ENCODE assay signal across 37 cellular contexts in genomic region chr12:105271364-105271763, GRCh38.
"Had no signal": no experiment of that assay in that cellular context is flagged by ENCODE, and none has a peak within 500 bp of the region (broad histone marks: within the 10 kb centered on the region; RNA-seq: fewer than 3 reads in every experiment).

No MANE protein-coding gene starts in this region.

- H3K36me3 Mint-ChIP-seq: activated CD4-positive, alpha-beta memory T cell treated with anti-CD3 and anti-CD28 coated beads for 36 hours; activated naive CD4-positive, alpha-beta T cell treated with anti-CD3 and anti-CD28 coated beads, Interleukin-2, amount 50 U/mL, for 24 hours; activated naive CD8-positive, alpha-beta T cell treated with anti-CD3 and anti-CD28 coated beads for 36 hours; brain had no signal

- H3K27me3 Mint-ChIP-seq: activated CD4-positive, alpha-beta memory T cell treated with anti-CD3 and anti-CD28 coated beads for 36 hours; activated naive CD4-positive, alpha-beta T cell treated with anti-CD3 and anti-CD28 coated beads, Interleukin-2, amount 50 U/mL, for 24 hours; activated naive CD8-positive, alpha-beta T cell treated with anti-CD3 and anti-CD28 coated beads for 36 hours; brain; dendritic cell treated with granulocyte-macrophage colony-stimulating factor and Interleukin-4, amounts not matched to agents 40 ng/mL and 50 ng/mL, for 4 days had no signal

- DNase-seq: activated B cell treated with CpG ODN at 0.5 μM for 24 hours; activated CD4-positive, alpha-beta memory T cell treated with anti-CD3 and anti-CD28 coated beads for 36 hours; activated CD4-positive, alpha-beta T cell treated with anti-CD3 and anti-CD28 coated beads for 48 hours; activated CD8-positive, alpha-beta memory T cell treated with anti-CD3 and anti-CD28 coated beads, Interleukin-2, amount 10 ng/mL, durations not matched to agents 7 days and 5 days; activated CD8-positive, alpha-beta memory T cell treated with anti-CD3 and anti-CD28 coated beads, Interleukin-2, amount 50 U/mL, for 4 hours; activated CD8-positive, alpha-beta T cell treated with anti-CD3 and anti-CD28 coated beads, Interleukin-2, amount 10 ng/mL, durations not matched to agents 7 days and 5 days; activated effector memory CD4-positive, alpha-beta T cell treated with anti-CD3 and anti-CD28 coated beads, Interleukin-2, amount 50 U/mL, for 16 hours; activated naive CD4-positive, alpha-beta T cell treated with anti-CD3 and anti-CD28 coated beads for 36 hours; activated naive CD8-positive, alpha-beta T cell treated with anti-CD3 and anti-CD28 coated beads for 36 hours; activated naive CD8-positive, alpha-beta T cell treated with anti-CD3 and anti-CD28 coated beads, Interleukin-2, amount 50 U/mL, for 24 hours; activated T-cell treated with anti-CD3 and anti-CD28 coated beads, Interleukin-2, amount 50 U/mL, for 1 hour; activated T-cell treated with anti-CD3 and anti-CD28 coated beads, Interleukin-2, amount 50 U/mL, for 48 hours; adrenal gland; amygdala; aorta; central memory CD4-positive, alpha-beta T cell; cerebellar nuclear complex; dorsolateral prefrontal cortex; effector memory CD4-positive, alpha-beta T cell; endodermal cell; esophagus squamous epithelium; foreskin melanocyte; heart right ventricle; T-helper 1 cell; T-helper 17 cell; T1000 had no signal

- H3K27ac Mint-ChIP-seq: activated B cell treated with CpG ODN at 0.5 μM for 24 hours; activated CD4-positive, alpha-beta memory T cell treated with anti-CD3 and anti-CD28 coated beads for 36 hours; activated CD8-positive, alpha-beta memory T cell treated with anti-CD3 and anti-CD28 coated beads, Interleukin-2, amount 10 ng/mL, durations not matched to agents 7 days and 5 days; activated CD8-positive, alpha-beta T cell treated with anti-CD3 and anti-CD28 coated beads, Interleukin-2, amount 10 ng/mL, durations not matched to agents 7 days and 5 days; activated naive CD4-positive, alpha-beta T cell treated with anti-CD3 and anti-CD28 coated beads for 36 hours; activated naive CD4-positive, alpha-beta T cell treated with anti-CD3 and anti-CD28 coated beads, Interleukin-2, amount 50 U/mL, for 24 hours; activated naive CD8-positive, alpha-beta T cell treated with anti-CD3 and anti-CD28 coated beads for 36 hours; activated naive CD8-positive, alpha-beta T cell treated with anti-CD3 and anti-CD28 coated beads, Interleukin-2, amount 50 U/mL, for 24 hours; activated T-helper 1 cell treated with anti-CD3 and anti-CD28 coated beads, Interleukin-12 subunit alpha, Interleukin-12 subunit beta, Interleukin-2, Interleukin-4 antibody, amounts not matched to agents 30 ng/mL and 10 ng/mL and 1 ng/mL, durations not matched to agents 14 hours and 24 hours and 36 hours; activated T-helper 2 cell treated with anti-CD3 and anti-CD28 coated beads, Interferon-gamma antibody, Interleukin-2, Interleukin-4, amounts not matched to agents 10 μg/mL and 5 μg/mL and 100 μg/mL, durations not matched to agents 14 hours and 24 hours and 36 hours; brain; dendritic cell treated with granulocyte-macrophage colony-stimulating factor and Interleukin-4, amounts not matched to agents 40 ng/mL and 50 ng/mL, for 4 days; endodermal cell; T-helper 17 cell; T-helper 2 cell treated with Interferon-gamma antibody and Interleukin-4, amounts not matched to agents 5 μg/mL and 100 μg/mL, for 36 hours had no signal

- H3K9me3 ChIP-seq: adrenal gland, breast epithelium, esophagus squamous epithelium, gastroesophageal sphincter, heart right ventricle had no signal

- H3K9me3 Mint-ChIP-seq: activated B cell treated with CpG ODN at 0.5 μM for 24 hours; activated CD4-positive, alpha-beta memory T cell treated with anti-CD3 and anti-CD28 coated beads for 36 hours; activated naive CD4-positive, alpha-beta T cell treated with anti-CD3 and anti-CD28 coated beads for 36 hours; activated naive CD4-positive, alpha-beta T cell treated with anti-CD3 and anti-CD28 coated beads, Interleukin-2, amount 50 U/mL, for 24 hours; activated naive CD8-positive, alpha-beta T cell treated with anti-CD3 and anti-CD28 coated beads for 36 hours; activated naive CD8-positive, alpha-beta T cell treated with anti-CD3 and anti-CD28 coated beads, Interleukin-2, amount 50 U/mL, for 24 hours; activated T-helper 1 cell treated with anti-CD3 and anti-CD28 coated beads, Interleukin-12 subunit alpha, Interleukin-12 subunit beta, Interleukin-2, Interleukin-4 antibody, amounts not matched to agents 30 ng/mL and 10 ng/mL and 1 ng/mL, durations not matched to agents 14 hours and 24 hours and 36 hours; activated T-helper 2 cell treated with anti-CD3 and anti-CD28 coated beads, Interferon-gamma antibody, Interleukin-2, Interleukin-4, amounts not matched to agents 10 μg/mL and 5 μg/mL and 100 μg/mL, durations not matched to agents 14 hours and 24 hours and 36 hours; brain; dendritic cell treated with granulocyte-macrophage colony-stimulating factor and Interleukin-4, amounts not matched to agents 40 ng/mL and 50 ng/mL, for 4 days; T-helper 2 cell treated with Interferon-gamma antibody and Interleukin-4, amounts not matched to agents 5 μg/mL and 100 μg/mL, for 36 hours had no signal

- H3K4me3 Mint-ChIP-seq: activated B cell treated with CpG ODN at 0.5 μM for 24 hours; activated CD4-positive, alpha-beta memory T cell treated with anti-CD3 and anti-CD28 coated beads for 36 hours; activated CD8-positive, alpha-beta memory T cell treated with anti-CD3 and anti-CD28 coated beads, Interleukin-2, amount 10 ng/mL, durations not matched to agents 7 days and 5 days; activated CD8-positive, alpha-beta T cell treated with anti-CD3 and anti-CD28 coated beads, Interleukin-2, amount 10 ng/mL, durations not matched to agents 7 days and 5 days; activated naive CD4-positive, alpha-beta T cell treated with anti-CD3 and anti-CD28 coated beads for 36 hours; activated naive CD4-positive, alpha-beta T cell treated with anti-CD3 and anti-CD28 coated beads, Interleukin-2, amount 50 U/mL, for 24 hours; activated naive CD8-positive, alpha-beta T cell treated with anti-CD3 and anti-CD28 coated beads for 36 hours; activated naive CD8-positive, alpha-beta T cell treated with anti-CD3 and anti-CD28 coated beads, Interleukin-2, amount 50 U/mL, for 24 hours; activated T-helper 1 cell treated with anti-CD3 and anti-CD28 coated beads, Interleukin-12 subunit alpha, Interleukin-12 subunit beta, Interleukin-2, Interleukin-4 antibody, amounts not matched to agents 30 ng/mL and 10 ng/mL and 1 ng/mL, durations not matched to agents 14 hours and 24 hours and 36 hours; brain; dendritic cell treated with granulocyte-macrophage colony-stimulating factor and Interleukin-4, amounts not matched to agents 40 ng/mL and 50 ng/mL, for 4 days; endodermal cell; T-helper 17 cell; T-helper 2 cell treated with Interferon-gamma antibody and Interleukin-4, amounts not matched to agents 5 μg/mL and 100 μg/mL, for 36 hours had no signal

- H3K4me1 Mint-ChIP-seq: activated B cell treated with CpG ODN at 0.5 μM for 24 hours; activated naive CD4-positive, alpha-beta T cell treated with anti-CD3 and anti-CD28 coated beads, Interleukin-2, amount 50 U/mL, for 24 hours; activated naive CD8-positive, alpha-beta T cell treated with anti-CD3 and anti-CD28 coated beads for 36 hours; activated naive CD8-positive, alpha-beta T cell treated with anti-CD3 and anti-CD28 coated beads, Interleukin-2, amount 50 U/mL, for 24 hours; brain; T-helper 17 cell had no signal

- H3K36me3 ChIP-seq: adrenal gland, breast epithelium, cardiac muscle cell, esophagus squamous epithelium, gastroesophageal sphincter, heart right ventricle, WERI-Rb-1 had no signal

- H3K4me1 ChIP-seq: adrenal gland, breast epithelium, gastroesophageal sphincter, heart right ventricle had no signal

- H3K27me3 ChIP-seq: adrenal gland, breast epithelium, cardiac muscle cell, dorsolateral prefrontal cortex, esophagus squamous epithelium, gastroesophageal sphincter, heart right ventricle had no signal

- H3K4me3 ChIP-seq: adrenal gland, breast epithelium, cardiac muscle cell, coronary artery, dorsolateral prefrontal cortex, esophagus squamous epithelium, gastroesophageal sphincter, heart right ventricle had no signal

- H3K27ac ChIP-seq: adrenal gland, breast epithelium, cardiac muscle cell, coronary artery, dorsolateral prefrontal cortex, gastroesophageal sphincter, heart right ventricle, WERI-Rb-1 had no signal
